In genomic region chr9:133387680-133388079, GRCh38 we compare ENCODE assay signal across 26 cellular contexts. TPM values are rescaled to one million over a fixed set of nuclear protein-coding genes. Genes with fewer than 3 reads are reported as not detected.
A peak's percentile ranks its signal among the peaks of the same experiment; 100 is the strongest.
DNase-seq lines count a peak whose midpoint lies in the region; FAIRE-seq and TF ChIP-seq lines count a peak whose summit lies in the region.
"Had no signal": no experiment of that assay in that cellular context is flagged by ENCODE, and none has a peak within 500 bp of the region (broad histone marks: within the 10 kb centered on the region; RNA-seq: fewer than 3 reads in every experiment).

No MANE protein-coding gene starts in this region.

- DNase-seq in NCI-H146 (lab: John Stamatoyannopoulos, UW) (peak; percentile 45), NCI-H146 treated with DMSO at 0.1 percent for 48 hours (lab: John Stamatoyannopoulos, UW; ENCODE audit: unreplicated experiment) (no peak), NCI-H345 (lab: John Stamatoyannopoulos, UW) (peak; percentile 79), dorsolateral prefrontal cortex (no peak), type B pancreatic cell (ENCODE audit: extremely low spot score, unreplicated experiment) (no peak), kidney (no peak), immature natural killer cell (no peak), activated T-cell treated with anti-CD3 and anti-CD28 coated beads for 4 hours (no peak)
- DNase-seq: activated CD4-positive, alpha-beta T cell treated with anti-CD3 and anti-CD28 coated beads for 48 hours; activated naive CD4-positive, alpha-beta T cell treated with anti-CD3 and anti-CD28 coated beads, Interleukin-2, amount 10 ng/mL, durations not matched to agents 7 days and 5 days; amniotic stem cell; colonic mucosa; DMS53; islet precursor cell; Kasumi-1; lower lobe of right lung; NCI-H1048; NCI-H510A; Peyer's patch; stimulated activated CD4-positive, alpha-beta T cell treated with anti-CD3 and anti-CD28 coated beads, Interleukin-4, amount 100 ng/mL, for 4 hours; stimulated activated naive CD4-positive, alpha-beta T cell treated with Interleukin-2 at 50 U/mL for 16 hours; T-helper 17 cell had no signal

- H3K27ac ChIP-seq in dorsolateral prefrontal cortex (peak overlapping the region in 30 of 59 donors; percentile 3 to 88 (median 52)), kidney (ENCODE audit: low read depth in 2 of 2, low read length in 2 of 2) (no peak overlapping the region)
- H3K27ac ChIP-seq: colonic mucosa, lower lobe of right lung, Peyer's patch, thoracic aorta had no signal

- intact Hi-C loops in dorsolateral prefrontal cortex (cut with DNase I), result no loop called here
- intact Hi-C loops in kidney (cut with DNase I), result no loop called here

- no peak overlapping the region for H3K9ac ChIP-seq in kidney (ENCODE audit: low read length in 2 of 2)

- no peaks in the 10 kb centered on the region for H3K4me1 Mint-ChIP-seq in type B pancreatic cell (ENCODE audit: unreplicated experiment)
- H3K4me1 Mint-ChIP-seq in immature natural killer cell, result no peaks in the 10 kb centered on the region
- H3K4me1 Mint-ChIP-seq: activated naive CD4-positive, alpha-beta T cell treated with anti-CD3 and anti-CD28 coated beads, Interleukin-2, amount 10 ng/mL, durations not matched to agents 7 days and 5 days; CD4-positive, alpha-beta memory T cell had no signal

- FAIRE-seq in kidney (lab: Jason Lieb, UNC), result no peak
- FAIRE-seq: H1 had no signal

- H3K9me3 ChIP-seq in kidney (ENCODE audit: control insufficient read depth in 1 of 2, low read length in 2 of 2), result no peaks in the 10 kb centered on the region
- H3K9me3 ChIP-seq: colonic mucosa, lower lobe of right lung, Peyer's patch, thoracic aorta had no signal

- H3K27me3 Mint-ChIP-seq in type B pancreatic cell (no peaks in the 10 kb centered on the region), immature natural killer cell (ENCODE audit: low read depth in 3 of 3) (peaks cover 1 to 5% (median 4%) of the 10 kb centered on the region in 3 donors)

- H3K36me3 Mint-ChIP-seq in type B pancreatic cell (no peaks in the 10 kb centered on the region), immature natural killer cell (no peaks in the 10 kb centered on the region)
- H3K36me3 Mint-ChIP-seq: activated naive CD4-positive, alpha-beta T cell treated with anti-CD3 and anti-CD28 coated beads, Interleukin-2, amount 10 ng/mL, durations not matched to agents 7 days and 5 days; CD4-positive, alpha-beta memory T cell had no signal

- H3K27me3 ChIP-seq in dorsolateral prefrontal cortex, result no peaks in the 10 kb centered on the region
- H3K27me3 ChIP-seq: colonic mucosa, Peyer's patch had no signal

- H3K4me3 Mint-ChIP-seq in type B pancreatic cell (no peak overlapping the region), immature natural killer cell (no peak overlapping the region)
- H3K4me3 Mint-ChIP-seq: activated naive CD4-positive, alpha-beta T cell treated with anti-CD3 and anti-CD28 coated beads, Interleukin-2, amount 10 ng/mL, durations not matched to agents 7 days and 5 days; activated T-helper 1 cell treated with anti-CD3 and anti-CD28 coated beads, Interleukin-12 subunit alpha, Interleukin-12 subunit beta, Interleukin-2, Interleukin-4 antibody, amounts not matched to agents 30 ng/mL and 10 ng/mL and 1 ng/mL, durations not matched to agents 14 hours and 24 hours and 36 hours; CD4-positive, alpha-beta memory T cell; T-helper 17 cell had no signal

- no peaks in the 10 kb centered on the region for H3K4me1 ChIP-seq in kidney (ENCODE audit: control insufficient read depth in 1 of 2, insufficient read depth in 1 of 2, low read depth in 1 of 2, low read length in 2 of 2)
- H3K4me1 ChIP-seq: colonic mucosa, lower lobe of right lung, Peyer's patch had no signal

- no peaks in the 10 kb centered on the region for H3K36me3 ChIP-seq in kidney (ENCODE audit: control insufficient read depth in 1 of 2, insufficient read depth in 2 of 2, low read length in 2 of 2)
- H3K36me3 ChIP-seq: colonic mucosa, lower lobe of right lung, Peyer's patch, thoracic aorta had no signal

- H3K9me3 Mint-ChIP-seq in type B pancreatic cell (no peaks in the 10 kb centered on the region), immature natural killer cell (no peaks in the 10 kb centered on the region)
- H3K9me3 Mint-ChIP-seq: activated naive CD4-positive, alpha-beta T cell treated with anti-CD3 and anti-CD28 coated beads, Interleukin-2, amount 10 ng/mL, durations not matched to agents 7 days and 5 days; activated T-helper 1 cell treated with anti-CD3 and anti-CD28 coated beads, Interleukin-12 subunit alpha, Interleukin-12 subunit beta, Interleukin-2, Interleukin-4 antibody, amounts not matched to agents 30 ng/mL and 10 ng/mL and 1 ng/mL, durations not matched to agents 14 hours and 24 hours and 36 hours; CD4-positive, alpha-beta memory T cell had no signal

- H3K4me3 ChIP-seq in dorsolateral prefrontal cortex (no peak overlapping the region), kidney (ENCODE audit: low read length in 2 of 2) (no peak overlapping the region)
- H3K4me3 ChIP-seq: colonic mucosa, lower lobe of right lung, Peyer's patch, thoracic aorta had no signal

- H3K27ac Mint-ChIP-seq in type B pancreatic cell, result peak overlapping the region; percentile 32
- no peak overlapping the region for H3K27ac Mint-ChIP-seq in immature natural killer cell
- H3K27ac Mint-ChIP-seq: activated naive CD4-positive, alpha-beta T cell treated with anti-CD3 and anti-CD28 coated beads, Interleukin-2, amount 10 ng/mL, durations not matched to agents 7 days and 5 days; activated T-helper 1 cell treated with anti-CD3 and anti-CD28 coated beads, Interleukin-12 subunit alpha, Interleukin-12 subunit beta, Interleukin-2, Interleukin-4 antibody, amounts not matched to agents 30 ng/mL and 10 ng/mL and 1 ng/mL, durations not matched to agents 14 hours and 24 hours and 36 hours; T-helper 17 cell had no signal

- TF ChIP-seq CTCF in dorsolateral prefrontal cortex (IDR thresholded peaks at IDR 0.05 in 54 of 56, conservative IDR thresholded peaks at IDR 0.05 in 2 of 56; ENCODE audit: low read depth in 1 of 56, partially characterized antibody in 56 of 56) (no peak), type B pancreatic cell (conservative IDR thresholded peaks at IDR 0.05) (no peak), kidney (IDR thresholded peaks at IDR 0.05; ENCODE audit: borderline replicate concordance, extremely low read depth, insufficient read depth) (no peak)

RNA-seq across cellular contexts. Expression of gene STKLD1, which starts 11.5 kb away (rescaled TPM):
- 1 to 10 TPM; 1.6 to 9.9 (median 5.2) TPM for total RNA-seq in dorsolateral prefrontal cortex
- total RNA-seq in type B pancreatic cell (ENCODE audit: low replicate concordance), result 1.00 and 3.9 TPM in 2 replicates
- 1.9 TPM for total RNA-seq in kidney
- polyA plus RNA-seq in kidney (ENCODE audit: insufficient read depth, low read depth, low replicate concordance), result 4.0 TPM
- under 1 TPM in 2 of 3 donors, not detected in 1; 0.55 to 0.96 TPM for polyA plus RNA-seq in immature natural killer cell
- total RNA-seq: H1 had no signal

RNA-seq across cellular contexts. Expression of gene SURF4, which starts 11.8 kb away (rescaled TPM):
- total RNA-seq in dorsolateral prefrontal cortex (10 to 100 TPM; 55.4 to 99.4 (median 69.8) TPM), type B pancreatic cell (ENCODE audit: low replicate concordance) (173 and 224 TPM in 2 replicates), kidney (138 TPM)
- polyA plus RNA-seq in kidney (ENCODE audit: insufficient read depth, low read depth, low replicate concordance) (121 TPM), immature natural killer cell (100 to 1,000 TPM; 195 to 304 (median 198) TPM)

RNA-seq across cellular contexts. Expression of gene REXO4, which starts 30.1 kb away (rescaled TPM):
- total RNA-seq in dorsolateral prefrontal cortex, result 10 to 100 TPM; 13.3 to 35.7 (median 24.4) TPM
- 26.5 and 28.9 TPM in 2 replicates for total RNA-seq in type B pancreatic cell (ENCODE audit: low replicate concordance)
- total RNA-seq in kidney, result 17.5 TPM
- 18.6 TPM for polyA plus RNA-seq in kidney (ENCODE audit: insufficient read depth, low read depth, low replicate concordance)
- polyA plus RNA-seq in immature natural killer cell, result 10 to 100 TPM in 2 of 3 donors, 1 to 10 TPM in 1; 6.9 to 27.4 (median 11.5) TPM

RNA-seq across cellular contexts. Expression of gene SURF2, which starts 31.3 kb away (rescaled TPM):
- total RNA-seq in dorsolateral prefrontal cortex (10 to 100 TPM; 16.6 to 42.3 (median 26.4) TPM), type B pancreatic cell (ENCODE audit: low replicate concordance) (21.3 and 23.5 TPM in 2 replicates), kidney (23.5 TPM)
- polyA plus RNA-seq in kidney (ENCODE audit: insufficient read depth, low read depth, low replicate concordance) (61.2 TPM), immature natural killer cell (10 to 100 TPM; 30.2 to 36.9 (median 34.5) TPM)

RNA-seq across cellular contexts. Expression of gene SURF1, which starts 31.4 kb away (rescaled TPM):
- total RNA-seq in dorsolateral prefrontal cortex, result 10 to 100 TPM; 23.9 to 64.2 (median 39.4) TPM
- total RNA-seq in type B pancreatic cell (ENCODE audit: low replicate concordance), result 40.8 and 46.9 TPM in 2 replicates
- 45.0 TPM for total RNA-seq in kidney
- polyA plus RNA-seq in kidney (ENCODE audit: insufficient read depth, low read depth, low replicate concordance), result 165 TPM
- polyA plus RNA-seq in immature natural killer cell, result 100 to 1,000 TPM; 104 to 153 (median 131) TPM

Comparison
In these comparisons a context has a peak if more than half of its experiments do, and no peak if none do; other contexts are left out.
1. DNase-seq: peak in NCI-H146 (single experiment) and NCI-H345 (single experiment); none in NCI-H146 treated with DMSO at 0.1 percent for 48 hours (single experiment), dorsolateral prefrontal cortex (0 of 10), type B pancreatic cell (single experiment), kidney (single experiment), immature natural killer cell (0 of 3) and activated T-cell treated with anti-CD3 and anti-CD28 coated beads for 4 hours (single experiment).
2. H3K27ac ChIP-seq: peak in dorsolateral prefrontal cortex (30 of 59); none in kidney (0 of 2).